In genomic region chr6:119124079-119124824, GRCh38 we compare ENCODE assay signal across 19 cellular contexts. TPM values are rescaled to one million over a fixed set of nuclear protein-coding genes. Genes with fewer than 3 reads are reported as not detected.
DNase-seq lines count a peak whose midpoint lies in the region; ATAC-seq, FAIRE-seq and TF ChIP-seq lines count a peak whose summit lies in the region.
"Had no signal": no experiment of that assay in that cellular context is flagged by ENCODE, and none has a peak within 500 bp of the region (broad histone marks: within the 10 kb centered on the region; RNA-seq: fewer than 3 reads in every experiment).

No MANE protein-coding gene starts in this region.

- WGBS in SK-N-SH (ENCODE audit: low lambda C conversion rate), result 5% methylated on average over 1 of the region's 1 CpG
- no CpG with 5 or more reads among the region's 1 CpG for WGBS in mesendoderm (ENCODE audit: extremely low coverage, insufficient coverage, low lambda C conversion rate)

- no peak for TF ChIP-seq POLR2A in endothelial cell of umbilical vein (IDR thresholded peaks at IDR 0.05; ENCODE audit: low read depth, low read length)

- H4K5ac ChIP-seq in mesendoderm (ENCODE audit: low read length), result no peak overlapping the region

- POLR2A ChIA-PET in SK-N-SH (lab: Yijun Ruan, JAX) (no interaction called here), endothelial cell of umbilical vein (lab: Charles Lee) (no interaction called here)

- TF ChIP-seq EP300 in SK-N-SH (IDR thresholded peaks at IDR 0.05; ENCODE audit: borderline replicate concordance in 1 of 2, low read depth in 1 of 2, low read length in 1 of 2), result no peak

- no peaks in the 10 kb centered on the region for H3K9me2 ChIP-seq in SK-N-SH

- no peak for FAIRE-seq in endothelial cell of umbilical vein (lab: Jason Lieb, UNC)
- FAIRE-seq: A549, GM12878, HTR-8/SVneo had no signal

- H3K27ac ChIP-seq in SK-N-SH (ENCODE audit: low read depth in 2 of 2, low read length in 1 of 2) (no peak overlapping the region), endothelial cell of umbilical vein (ENCODE audit: insufficient read depth, low read depth, low read length) (no peak overlapping the region), mesendoderm (ENCODE audit: low read depth, low read length) (no peak overlapping the region)
- H3K27ac ChIP-seq: A549 had no signal

- H3K4ac ChIP-seq in mesendoderm (ENCODE audit: low read depth, low read length), result no peak overlapping the region

- H3K9me1 ChIP-seq in endothelial cell of umbilical vein (replicated peaks; ENCODE audit: control insufficient read depth, extremely low read depth, insufficient read depth, low read length), result no peaks in the 10 kb centered on the region

- no TSS peak for BruUV-seq in endothelial cell of umbilical vein (replicated peaks; lab: Mats Ljungman, UMichigan)

- CTCF ChIA-PET in SK-N-SH (lab: Yijun Ruan, JAX) (interaction anchor here (1.3 to 4.3 kb wide), 2 partner anchors 13 to 155 kb away, joined by 4 to 18 read pairs; no protein-coding TSS in a partner anchor), endothelial cell of umbilical vein (lab: Charles Lee) (interaction anchor here (1.1 to 1.9 kb wide), 4 partner anchors 8 to 226 kb away, joined by 3 to 5 read pairs (median 4); no protein-coding TSS in a partner anchor)

- peaks cover 4 to 7% of the 10 kb centered on the region in 2 experiments; a peak in 3 of 4 replicates for H3K4me1 ChIP-seq in SK-N-SH (ENCODE audit: control insufficient read depth in 1 of 2, insufficient read depth in 2 of 2, low read depth in 1 of 2, low read length in 1 of 2)
- peaks cover 7% of the 10 kb centered on the region for H3K4me1 ChIP-seq in endothelial cell of umbilical vein (ENCODE audit: control insufficient read depth, extremely low read depth, insufficient read depth, low read length)
- H3K4me1 ChIP-seq in mesendoderm (ENCODE audit: control insufficient read depth, low read depth, low read length), result peaks cover 3% of the 10 kb centered on the region
- H3K4me1 ChIP-seq: A549 had no signal

- H3K27me3 ChIP-seq in SK-N-SH (ENCODE audit: insufficient read depth) (no peaks in the 10 kb centered on the region), endothelial cell of umbilical vein (ENCODE audit: control insufficient read depth in 2 of 2, insufficient read depth in 2 of 2, low read length in 2 of 2) (no peaks in the 10 kb centered on the region), mesendoderm (ENCODE audit: insufficient read depth, low read length, poor library complexity) (no peaks in the 10 kb centered on the region)
- H3K27me3 ChIP-seq: MG63 had no signal

- no peak overlapping the region for H3K56ac ChIP-seq in mesendoderm (ENCODE audit: low read length)

- intact Hi-C loops in endothelial cell of umbilical vein (cut with micrococcal nuclease), result no loop called here

- dilution Hi-C loops in endothelial cell of umbilical vein (cut with MboI; ENCODE audit: extremely low pct_ligation_motif_present, low sequenced_read_pairs), result no loop called here

- ATAC-seq in GM21423 (IDR thresholded peaks at IDR 0.05; ENCODE audit: unreplicated experiment) (no peak), HG03432 (IDR thresholded peaks at IDR 0.05; ENCODE audit: unreplicated experiment) (no peak)
- ATAC-seq: A549, GM12878 had no signal

- H3K9me3 ChIP-seq in SK-N-SH, result no peaks in the 10 kb centered on the region
- H3K9me3 ChIP-seq in endothelial cell of umbilical vein (replicated peaks; ENCODE audit: control insufficient read depth, insufficient read depth, low read length), result no peaks in the 10 kb centered on the region
- H3K9me3 ChIP-seq: A549, Caco-2, MG63 had no signal

- H3K9ac ChIP-seq in SK-N-SH (no peak overlapping the region), endothelial cell of umbilical vein (replicated peaks; ENCODE audit: extremely low read depth, insufficient read depth, low read length) (no peak overlapping the region), mesendoderm (ENCODE audit: low read length) (no peak overlapping the region)

- no peaks in the 10 kb centered on the region for H3K36me3 ChIP-seq in SK-N-SH (replicated peaks in 1 of 2; ENCODE audit: control insufficient read depth in 1 of 2, insufficient read depth in 2 of 2, low read length in 1 of 2)
- no peaks in the 10 kb centered on the region for H3K36me3 ChIP-seq in endothelial cell of umbilical vein (ENCODE audit: control insufficient read depth in 2 of 2, extremely low read depth in 1 of 2, insufficient read depth in 2 of 2, low read length in 2 of 2)
- no peaks in the 10 kb centered on the region for H3K36me3 ChIP-seq in mesendoderm (ENCODE audit: control insufficient read depth, insufficient read depth, low read length)
- H3K36me3 ChIP-seq: MG63 had no signal

- no peak overlapping the region for H3K4me3 ChIP-seq in SK-N-SH (ENCODE audit: low read depth in 2 of 2, low read length in 1 of 2)
- H3K4me3 ChIP-seq in endothelial cell of umbilical vein (replicated peaks in 1 of 3; ENCODE audit: insufficient read depth in 1 of 3, low read depth in 1 of 3, low read length in 3 of 3), result no peak overlapping the region
- no peak overlapping the region for H3K4me3 ChIP-seq in mesendoderm (ENCODE audit: low read length)
- H3K4me3 ChIP-seq: A549, GM12878, MG63 had no signal

- H3K4me2 ChIP-seq in SK-N-SH (no peak overlapping the region), endothelial cell of umbilical vein (ENCODE audit: insufficient read depth, low read length) (no peak overlapping the region), mesendoderm (ENCODE audit: low read length) (no peak overlapping the region)
- H3K4me2 ChIP-seq: A549 had no signal

- H4K20me1 ChIP-seq in SK-N-SH (ENCODE audit: insufficient read depth) (no peaks in the 10 kb centered on the region), endothelial cell of umbilical vein (replicated peaks; ENCODE audit: control insufficient read depth, extremely low read depth, insufficient read depth, low read length) (no peaks in the 10 kb centered on the region)

- H2AFZ ChIP-seq in SK-N-SH (ENCODE audit: low read depth), result no peak overlapping the region
- H2AFZ ChIP-seq in endothelial cell of umbilical vein (ENCODE audit: low read depth, low read length), result no peak overlapping the region

- H2AK5ac ChIP-seq in mesendoderm (ENCODE audit: low read length), result no peak overlapping the region

- TF ChIP-seq RAD21 in SK-N-SH (IDR thresholded peaks at IDR 0.05; ENCODE audit: low read length), result no peak

- H2BK15ac ChIP-seq in mesendoderm (replicated peaks; ENCODE audit: low read depth), result no peak overlapping the region

- DNase-seq in ELR (ENCODE audit: low read depth) (peak; percentile 24), LoVo (ENCODE audit: low spot score) (peak; percentile 36), SK-N-SH (no peak), endothelial cell of umbilical vein (ENCODE audit: low read depth, low spot score) (no peak), mesendoderm (no peak), RKO (ENCODE audit: low spot score) (no peak)
- DNase-seq: Caco-2; CD4-positive, alpha-beta T cell; Karpas-422; MG63; NCI-H1105; NCI-H2081 treated with DMSO at 0.1 percent for 48 hours; NCI-H748 treated with DMSO at 0.1 percent for 48 hours had no signal

- no peak overlapping the region for H3K23ac ChIP-seq in mesendoderm (ENCODE audit: low read length)

- no peak overlapping the region for H3K18ac ChIP-seq in mesendoderm (ENCODE audit: low read length)

- H3K79me1 ChIP-seq in mesendoderm (ENCODE audit: low read length), result no peaks in the 10 kb centered on the region

- no peak overlapping the region for H4K8ac ChIP-seq in mesendoderm (ENCODE audit: low read depth, low read length)

- H3F3A ChIP-seq in SK-N-SH (replicated peaks; ENCODE audit: insufficient read depth), result peaks cover 7% of the 10 kb centered on the region

- no peak for TF ChIP-seq CTCF in SK-N-SH (IDR thresholded peaks at IDR 0.05)
- no peak for TF ChIP-seq CTCF in endothelial cell of umbilical vein (IDR thresholded peaks at IDR 0.05; ENCODE audit: extremely low read depth in 1 of 2, insufficient read depth in 1 of 2, low read depth in 1 of 2, low read length in 2 of 2)

- H2BK5ac ChIP-seq in mesendoderm (ENCODE audit: low read length), result no peak overlapping the region

- H2BK120ac ChIP-seq in mesendoderm (ENCODE audit: low read depth, low read length), result no peak overlapping the region

- H3K79me2 ChIP-seq in SK-N-SH (ENCODE audit: insufficient read depth) (no peaks in the 10 kb centered on the region), endothelial cell of umbilical vein (ENCODE audit: control insufficient read depth, insufficient read depth, low read length) (no peaks in the 10 kb centered on the region), mesendoderm (ENCODE audit: control insufficient read depth, insufficient read depth, low read length) (no peaks in the 10 kb centered on the region)

TF ChIP-seq in endothelial cell of umbilical vein, 7 proteins besides CTCF, POLR2A, EP300 and RAD21:
- TF ChIP-seq FOS (IDR thresholded peaks at IDR 0.05; ENCODE audit: borderline replicate concordance, insufficient read depth, low read length), result peak; percentile 42
- no peak for TF ChIP-seq EZH2 (IDR thresholded peaks at IDR 0.05; ENCODE audit: borderline replicate concordance, low read depth, low read length, severe bottlenecking)

RNA-seq across cellular contexts. Expression of gene FAM184A, which starts 45.8 kb away (rescaled TPM):
- polyA plus RNA-seq in SK-N-SH (2012; rRNA removed), result 0.38 and 0.49 TPM in 2 replicates
- 0.62 and 0.76 TPM in 2 replicates for polyA plus RNA-seq in SK-N-SH (2012; cell fraction: cytosol; rRNA removed)
- 0.82 and 1.1 TPM in 2 replicates for polyA plus RNA-seq in SK-N-SH (2012; cell fraction: nucleus; rRNA removed)
- total RNA-seq in endothelial cell of umbilical vein, result 0.84 and 0.95 TPM in 2 replicates
- polyA plus RNA-seq in endothelial cell of umbilical vein, result 0.04 and 0.16 TPM in 2 replicates
- 0.10 and 0.19 TPM in 2 replicates for polyA plus RNA-seq in endothelial cell of umbilical vein (2011; cell fraction: cytosol; rRNA removed)
- polyA plus RNA-seq in endothelial cell of umbilical vein (2011; cell fraction: nucleus; rRNA removed), result 0.48 and 0.51 TPM in 2 replicates
- not detected in 2 replicates for polyA plus RNA-seq in endothelial cell of umbilical vein (2012)
- polyA minus RNA-seq in endothelial cell of umbilical vein, result 0.96 TPM in 1 of 2 replicates, not detected in the other
- not detected for polyA minus RNA-seq in endothelial cell of umbilical vein (2011; cell fraction: cytosol; rRNA and poly(A)+ RNA removed)
- 1.1 and 1.3 TPM in 2 replicates for polyA minus RNA-seq in endothelial cell of umbilical vein (2011; cell fraction: nucleus; rRNA and poly(A)+ RNA removed)
- 6.2 TPM for polyA plus RNA-seq in mesendoderm (2013, experiment 1 of 2)
- 8.5 TPM for polyA plus RNA-seq in mesendoderm (2013, experiment 2 of 2)
- total RNA-seq: GM12878 had no signal
- polyA plus RNA-seq: BJ had no signal

Comparison
In these comparisons a context has a peak if more than half of its experiments do, and no peak if none do; other contexts are left out.
1. DNase-seq: peak in ELR (single experiment) and LoVo (single experiment); none in SK-N-SH (single experiment), endothelial cell of umbilical vein (single experiment), mesendoderm (single experiment) and RKO (single experiment).